ENCODE assay signal across 2 cellular contexts in the genomic region with DNA sequence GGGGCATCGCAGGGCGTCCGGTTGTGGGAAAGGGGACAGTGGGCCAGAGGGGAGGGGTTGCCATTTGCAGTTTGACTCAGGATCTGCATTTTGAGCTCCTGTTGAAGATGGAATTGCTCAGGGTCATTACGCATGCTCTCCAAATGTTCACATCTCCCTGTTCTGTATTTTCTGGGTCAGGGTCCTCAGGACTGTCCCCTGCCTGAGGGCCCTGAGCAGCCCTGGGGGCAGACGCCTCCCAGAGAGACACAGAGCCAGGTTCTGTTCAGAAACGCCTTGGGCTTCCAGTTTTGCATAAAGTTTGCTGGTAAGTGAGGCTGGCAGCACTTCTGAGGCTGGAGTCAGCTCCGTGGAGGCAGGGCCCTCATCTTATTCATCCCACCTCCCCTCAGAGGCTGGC.
TF ChIP-seq lines count a peak whose summit lies in the region.

No MANE protein-coding gene starts in this region.

TF ChIP-seq in IMR-90, 13 proteins besides CTCF, POLR2A, EP300 and RAD21:
- TF ChIP-seq RFX5 (IDR thresholded peaks at IDR 0.05; ENCODE audit: low read depth, low read length), result no peak
- no peak for TF ChIP-seq RCOR1 (IDR thresholded peaks at IDR 0.05; ENCODE audit: insufficient replicate concordance, low read length)
- TF ChIP-seq SMC3 (IDR thresholded peaks at IDR 0.05; ENCODE audit: low read depth, low read length), result no peak
- no peak for TF ChIP-seq CEBPB (IDR thresholded peaks at IDR 0.05; ENCODE audit: low read depth, low read length)
- no peak for TF ChIP-seq MAZ (IDR thresholded peaks at IDR 0.05; ENCODE audit: borderline replicate concordance, low read depth, low read length)
- no peak for TF ChIP-seq NFE2L2 (IDR thresholded peaks at IDR 0.05; ENCODE audit: low read depth, low read length)
- no peak for TF ChIP-seq BHLHE40 (IDR thresholded peaks at IDR 0.05; ENCODE audit: low read depth, low read length)
- no peak for TF ChIP-seq MXI1 (IDR thresholded peaks at IDR 0.05; ENCODE audit: borderline replicate concordance, low read depth, low read length)
- TF ChIP-seq, protein P1, sequence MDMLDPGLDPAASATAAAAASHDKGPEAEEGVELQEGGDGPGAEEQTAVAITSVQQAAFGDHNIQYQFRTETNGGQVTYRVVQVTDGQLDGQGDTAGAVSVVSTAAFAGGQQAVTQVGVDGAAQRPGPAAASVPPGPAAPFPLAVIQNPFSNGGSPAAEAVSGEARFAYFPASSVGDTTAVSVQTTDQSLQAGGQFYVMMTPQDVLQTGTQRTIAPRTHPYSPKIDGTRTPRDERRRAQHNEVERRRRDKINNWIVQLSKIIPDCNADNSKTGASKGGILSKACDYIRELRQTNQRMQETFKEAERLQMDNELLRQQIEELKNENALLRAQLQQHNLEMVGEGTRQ (IDR thresholded peaks at IDR 0.05; ENCODE audit: low read depth, low read length), result no peak

TF ChIP-seq in H1, 55 proteins besides CTCF, POLR2A, EP300 and RAD21:
- TF ChIP-seq, protein P2, sequence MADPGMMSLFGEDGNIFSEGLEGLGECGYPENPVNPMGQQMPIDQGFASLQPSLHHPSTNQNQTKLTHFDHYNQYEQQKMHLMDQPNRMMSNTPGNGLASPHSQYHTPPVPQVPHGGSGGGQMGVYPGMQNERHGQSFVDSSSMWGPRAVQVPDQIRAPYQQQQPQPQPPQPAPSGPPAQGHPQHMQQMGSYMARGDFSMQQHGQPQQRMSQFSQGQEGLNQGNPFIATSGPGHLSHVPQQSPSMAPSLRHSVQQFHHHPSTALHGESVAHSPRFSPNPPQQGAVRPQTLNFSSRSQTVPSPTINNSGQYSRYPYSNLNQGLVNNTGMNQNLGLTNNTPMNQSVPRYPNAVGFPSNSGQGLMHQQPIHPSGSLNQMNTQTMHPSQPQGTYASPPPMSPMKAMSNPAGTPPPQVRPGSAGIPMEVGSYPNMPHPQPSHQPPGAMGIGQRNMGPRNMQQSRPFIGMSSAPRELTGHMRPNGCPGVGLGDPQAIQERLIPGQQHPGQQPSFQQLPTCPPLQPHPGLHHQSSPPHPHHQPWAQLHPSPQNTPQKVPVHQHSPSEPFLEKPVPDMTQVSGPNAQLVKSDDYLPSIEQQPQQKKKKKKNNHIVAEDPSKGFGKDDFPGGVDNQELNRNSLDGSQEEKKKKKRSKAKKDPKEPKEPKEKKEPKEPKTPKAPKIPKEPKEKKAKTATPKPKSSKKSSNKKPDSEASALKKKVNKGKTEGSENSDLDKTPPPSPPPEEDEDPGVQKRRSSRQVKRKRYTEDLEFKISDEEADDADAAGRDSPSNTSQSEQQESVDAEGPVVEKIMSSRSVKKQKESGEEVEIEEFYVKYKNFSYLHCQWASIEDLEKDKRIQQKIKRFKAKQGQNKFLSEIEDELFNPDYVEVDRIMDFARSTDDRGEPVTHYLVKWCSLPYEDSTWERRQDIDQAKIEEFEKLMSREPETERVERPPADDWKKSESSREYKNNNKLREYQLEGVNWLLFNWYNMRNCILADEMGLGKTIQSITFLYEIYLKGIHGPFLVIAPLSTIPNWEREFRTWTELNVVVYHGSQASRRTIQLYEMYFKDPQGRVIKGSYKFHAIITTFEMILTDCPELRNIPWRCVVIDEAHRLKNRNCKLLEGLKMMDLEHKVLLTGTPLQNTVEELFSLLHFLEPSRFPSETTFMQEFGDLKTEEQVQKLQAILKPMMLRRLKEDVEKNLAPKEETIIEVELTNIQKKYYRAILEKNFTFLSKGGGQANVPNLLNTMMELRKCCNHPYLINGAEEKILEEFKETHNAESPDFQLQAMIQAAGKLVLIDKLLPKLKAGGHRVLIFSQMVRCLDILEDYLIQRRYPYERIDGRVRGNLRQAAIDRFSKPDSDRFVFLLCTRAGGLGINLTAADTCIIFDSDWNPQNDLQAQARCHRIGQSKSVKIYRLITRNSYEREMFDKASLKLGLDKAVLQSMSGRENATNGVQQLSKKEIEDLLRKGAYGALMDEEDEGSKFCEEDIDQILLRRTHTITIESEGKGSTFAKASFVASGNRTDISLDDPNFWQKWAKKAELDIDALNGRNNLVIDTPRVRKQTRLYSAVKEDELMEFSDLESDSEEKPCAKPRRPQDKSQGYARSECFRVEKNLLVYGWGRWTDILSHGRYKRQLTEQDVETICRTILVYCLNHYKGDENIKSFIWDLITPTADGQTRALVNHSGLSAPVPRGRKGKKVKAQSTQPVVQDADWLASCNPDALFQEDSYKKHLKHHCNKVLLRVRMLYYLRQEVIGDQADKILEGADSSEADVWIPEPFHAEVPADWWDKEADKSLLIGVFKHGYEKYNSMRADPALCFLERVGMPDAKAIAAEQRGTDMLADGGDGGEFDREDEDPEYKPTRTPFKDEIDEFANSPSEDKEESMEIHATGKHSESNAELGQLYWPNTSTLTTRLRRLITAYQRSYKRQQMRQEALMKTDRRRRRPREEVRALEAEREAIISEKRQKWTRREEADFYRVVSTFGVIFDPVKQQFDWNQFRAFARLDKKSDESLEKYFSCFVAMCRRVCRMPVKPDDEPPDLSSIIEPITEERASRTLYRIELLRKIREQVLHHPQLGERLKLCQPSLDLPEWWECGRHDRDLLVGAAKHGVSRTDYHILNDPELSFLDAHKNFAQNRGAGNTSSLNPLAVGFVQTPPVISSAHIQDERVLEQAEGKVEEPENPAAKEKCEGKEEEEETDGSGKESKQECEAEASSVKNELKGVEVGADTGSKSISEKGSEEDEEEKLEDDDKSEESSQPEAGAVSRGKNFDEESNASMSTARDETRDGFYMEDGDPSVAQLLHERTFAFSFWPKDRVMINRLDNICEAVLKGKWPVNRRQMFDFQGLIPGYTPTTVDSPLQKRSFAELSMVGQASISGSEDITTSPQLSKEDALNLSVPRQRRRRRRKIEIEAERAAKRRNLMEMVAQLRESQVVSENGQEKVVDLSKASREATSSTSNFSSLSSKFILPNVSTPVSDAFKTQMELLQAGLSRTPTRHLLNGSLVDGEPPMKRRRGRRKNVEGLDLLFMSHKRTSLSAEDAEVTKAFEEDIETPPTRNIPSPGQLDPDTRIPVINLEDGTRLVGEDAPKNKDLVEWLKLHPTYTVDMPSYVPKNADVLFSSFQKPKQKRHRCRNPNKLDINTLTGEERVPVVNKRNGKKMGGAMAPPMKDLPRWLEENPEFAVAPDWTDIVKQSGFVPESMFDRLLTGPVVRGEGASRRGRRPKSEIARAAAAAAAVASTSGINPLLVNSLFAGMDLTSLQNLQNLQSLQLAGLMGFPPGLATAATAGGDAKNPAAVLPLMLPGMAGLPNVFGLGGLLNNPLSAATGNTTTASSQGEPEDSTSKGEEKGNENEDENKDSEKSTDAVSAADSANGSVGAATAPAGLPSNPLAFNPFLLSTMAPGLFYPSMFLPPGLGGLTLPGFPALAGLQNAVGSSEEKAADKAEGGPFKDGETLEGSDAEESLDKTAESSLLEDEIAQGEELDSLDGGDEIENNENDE (IDR thresholded peaks at IDR 0.05; ENCODE audit: insufficient replicate concordance, low read length), result no peak
- TF ChIP-seq, protein P3, sequence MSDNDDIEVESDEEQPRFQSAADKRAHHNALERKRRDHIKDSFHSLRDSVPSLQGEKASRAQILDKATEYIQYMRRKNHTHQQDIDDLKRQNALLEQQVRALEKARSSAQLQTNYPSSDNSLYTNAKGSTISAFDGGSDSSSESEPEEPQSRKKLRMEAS (IDR thresholded peaks at IDR 0.05), result no peak
- TF ChIP-seq PHF8 (conservative IDR thresholded peaks at IDR 0.05; ENCODE audit: low read depth, low read length) (no peak), TCF12 (IDR thresholded peaks at IDR 0.05; ENCODE audit: low read depth, low read length) (no peak), SIN3A (conservative IDR thresholded peaks at IDR 0.05 in 1 of 2, IDR thresholded peaks at IDR 0.05 in 1 of 2; ENCODE audit: low read depth in 1 of 2, low read length in 2 of 2) (no peak), TAF1 (IDR thresholded peaks at IDR 0.05; ENCODE audit: low read depth, low read length) (no peak), ZNF274 (IDR thresholded peaks at IDR 0.05; ENCODE audit: borderline replicate concordance, extremely low read depth, low read length) (no peak), CTBP2 (IDR thresholded peaks at IDR 0.05; ENCODE audit: borderline replicate concordance, insufficient read depth, insufficient read length, low read length) (no peak), POLR2AphosphoS5 (IDR thresholded peaks at IDR 0.05; ENCODE audit: low read depth, low read length) (no peak), TAF7 (optimal IDR thresholded peaks at IDR 0.05; ENCODE audit: borderline replicate concordance, low read depth, low read length) (no peak), JUN (IDR thresholded peaks at IDR 0.05; ENCODE audit: low read depth, low read length) (no peak), POU5F1 (IDR thresholded peaks at IDR 0.05; ENCODE audit: low read depth, low read length) (no peak), CREB1 (IDR thresholded peaks at IDR 0.05) (no peak)
- TF ChIP-seq, protein P4, sequence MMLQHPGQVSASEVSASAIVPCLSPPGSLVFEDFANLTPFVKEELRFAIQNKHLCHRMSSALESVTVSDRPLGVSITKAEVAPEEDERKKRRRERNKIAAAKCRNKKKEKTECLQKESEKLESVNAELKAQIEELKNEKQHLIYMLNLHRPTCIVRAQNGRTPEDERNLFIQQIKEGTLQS (IDR thresholded peaks at IDR 0.05; ENCODE audit: insufficient read depth, low read depth, low read length), result no peak
